ENCODE assay signal across 8 cellular contexts in genomic region chr4:88803600-88804096, GRCh38.
DNase-seq lines count a peak whose midpoint lies in the region; ATAC-seq and TF ChIP-seq lines count a peak whose summit lies in the region.

No MANE protein-coding gene starts in this region.

- H3F3A ChIP-seq in MM.1S (ENCODE audit: insufficient read depth, low read length), result no peaks in the 10 kb centered on the region

- no peaks in the 10 kb centered on the region for H3K79me2 ChIP-seq in MM.1S (ENCODE audit: low read length)

- H3K9me3 ChIP-seq in colonic mucosa (no peaks in the 10 kb centered on the region), MM.1S (replicated peaks; ENCODE audit: insufficient read depth, low read length) (no peaks in the 10 kb centered on the region)

- no peak overlapping the region for H3K4me2 ChIP-seq in MM.1S (ENCODE audit: low read depth, low read length)

- H3K4me3 ChIP-seq in colonic mucosa (no peak overlapping the region), MM.1S (ENCODE audit: low read length) (no peak overlapping the region)

- H2AFZ ChIP-seq in MM.1S (ENCODE audit: low read length), result no peak overlapping the region

- H3K9me2 ChIP-seq in MM.1S (replicated peaks; ENCODE audit: insufficient read depth, low read length), result no peaks in the 10 kb centered on the region

- H3K27me3 ChIP-seq in colonic mucosa (no peaks in the 10 kb centered on the region), MM.1S (replicated peaks; ENCODE audit: insufficient read depth, low read length) (no peaks in the 10 kb centered on the region)

- intact Hi-C loops in colonic mucosa (cut with DNase I) (no loop called here), sciatic nerve (cut with DNase I) (no loop called here)

- H3K9ac ChIP-seq in colonic mucosa (ENCODE audit: low read depth in 2 of 2, low read length in 2 of 2), result no peak overlapping the region
- H3K9ac ChIP-seq in MM.1S (ENCODE audit: low read length), result no peak overlapping the region

- DNase-seq in M059J (ENCODE audit: low read depth), result peak; percentile 88
- peak; percentile 79 for DNase-seq in colonic mucosa
- no peak for DNase-seq in sciatic nerve (ENCODE audit: low spot score)
- DNase-seq in MM.1S, result no peak
- no peak for DNase-seq in islet precursor cell
- no peak for DNase-seq in NCI-H2081 treated with DMSO at 0.1 percent for 48 hours (lab: John Stamatoyannopoulos, UW)

- H3K4me1 ChIP-seq in colonic mucosa (peaks cover 17% of the 10 kb centered on the region), MM.1S (ENCODE audit: low read length) (0 out of 2 replicates have a peak, but pooled peaks cover 5% of the 10 kb centered on the region)

- no peak for TF ChIP-seq CTCF in colonic mucosa (IDR thresholded peaks at IDR 0.05)
- no peak for TF ChIP-seq CTCF in MM.1S (IDR thresholded peaks at IDR 0.05; ENCODE audit: low read length)

- ATAC-seq in GM18498 (IDR thresholded peaks at IDR 0.05; ENCODE audit: unreplicated experiment), result peak; percentile 67
- peak; percentile 90 for ATAC-seq in GM21825 (IDR thresholded peaks at IDR 0.05; ENCODE audit: unreplicated experiment)
- ATAC-seq in sciatic nerve, result peak; percentile 98

- H3K36me3 ChIP-seq in colonic mucosa (peaks cover 3% of the 10 kb centered on the region), MM.1S (replicated peaks; ENCODE audit: insufficient read depth, low read length) (no peaks in the 10 kb centered on the region)

- H3K27ac ChIP-seq in colonic mucosa, result peak overlapping the region; percentile 69
- no peak overlapping the region for H3K27ac ChIP-seq in MM.1S (ENCODE audit: low read length)

- H4K20me1 ChIP-seq in MM.1S (ENCODE audit: insufficient read depth, low read length), result no peaks in the 10 kb centered on the region

Comparison
In these comparisons a context has a peak if more than half of its experiments do, and no peak if none do; other contexts are left out.
1. DNase-seq: peak in M059J (single experiment) and colonic mucosa (single experiment); none in sciatic nerve (single experiment), MM.1S (single experiment), islet precursor cell (single experiment) and NCI-H2081 treated with DMSO at 0.1 percent for 48 hours (single experiment).
2. Peak in every context shown above with its lines, with median percentiles within 50 percentile points of each other: ATAC-seq.